8 cellular contexts compared by ENCODE assay signal in genomic region chr22:22357024-22357868, GRCh38.
DNase-seq lines count a peak whose midpoint lies in the region; ATAC-seq, FAIRE-seq and TF ChIP-seq lines count a peak whose summit lies in the region.

No MANE protein-coding gene starts in this region.

- POLR2A ChIA-PET in HEK293 (lab: Yijun Ruan, JAX) = no interaction called here

- H3K27ac ChIP-seq in HEK293 (ENCODE audit: extremely low read depth, low read depth, low read length) = no peak overlapping the region
- no peak overlapping the region for H3K27ac ChIP-seq in adrenal gland
- no peak overlapping the region for H3K27ac ChIP-seq in small intestine (ENCODE audit: low read depth in 1 of 2, low read length in 1 of 2)

- H3K36me3 ChIP-seq in HEK293 (ENCODE audit: control insufficient read depth in 2 of 2, insufficient read depth in 1 of 2, low read length in 2 of 2) (no peaks in the 10 kb centered on the region), adrenal gland (replicated peaks in 1 of 2) (no peaks in the 10 kb centered on the region), small intestine (ENCODE audit: control insufficient read depth in 2 of 2, insufficient read depth in 2 of 2, low read length in 2 of 2) (no peaks in the 10 kb centered on the region)

- no peak for FAIRE-seq in small intestine (lab: Jason Lieb, UNC)

- CTCF ChIA-PET in HEK293 (lab: Yijun Ruan, JAX) = interaction anchor here (0.5 to 2.7 kb wide), 34 partner anchors 8 to 922 kb away, joined by 3 to 17 read pairs (median 4); no protein-coding TSS in a partner anchor

- no peak for ATAC-seq in GM21526 (IDR thresholded peaks at IDR 0.05; ENCODE audit: low FRiP score, unreplicated experiment)

- peak; percentile 79 for TF ChIP-seq CTCF in HEK293 (tag by site-specific recombination; IDR thresholded peaks at IDR 0.05)
- peak; percentile 60 to 82 (median 72) for TF ChIP-seq CTCF in adrenal gland (IDR thresholded peaks at IDR 0.05)

- H3K4me3 ChIP-seq in HEK293 (ENCODE audit: low read depth, low read length) (peak overlapping the region; percentile 22), adrenal gland (no peak overlapping the region), small intestine (ENCODE audit: low read depth in 1 of 2, low read length in 2 of 2) (no peak overlapping the region)

- 0 to 20% (median 16%) methylated on average over 7 to 14 of the region's 14 CpGs for WGBS in adrenal gland, 4 donors
- WGBS in small intestine, 3 donors = 10 to 18% (median 12%) methylated on average over 11 to 14 of the region's 14 CpGs

- H3K4me1 ChIP-seq in HEK293 (ENCODE audit: control insufficient read depth, insufficient read depth, low read length) (no peaks in the 10 kb centered on the region), adrenal gland (replicated peaks in 1 of 2) (no peaks in the 10 kb centered on the region), small intestine (ENCODE audit: control insufficient read depth in 2 of 2, insufficient read depth in 1 of 2, low read depth in 1 of 2, low read length in 1 of 2) (no peaks in the 10 kb centered on the region)

- peak; percentile 66 for DNase-seq in EL
- DNase-seq in NCI-H1436 (lab: John Stamatoyannopoulos, UW) = peak; percentile 80
- DNase-seq in SW480 (ENCODE audit: low spot score) = peak; percentile 87
- peak; percentile 82 to 93 (median 85) for DNase-seq in adrenal gland
- peak; percentile 61 for DNase-seq in hepatic stellate cell (ENCODE audit: low spot score)
- peak; percentile 76 for DNase-seq in small intestine

- no peaks in the 10 kb centered on the region for H3K27me3 ChIP-seq in adrenal gland
- H3K27me3 ChIP-seq in small intestine (ENCODE audit: control insufficient read depth in 2 of 2, insufficient read depth in 2 of 2, low read length in 2 of 2) = no peaks in the 10 kb centered on the region

- TF ChIP-seq POLR2A in adrenal gland (IDR thresholded peaks at IDR 0.05) = no peak

- no peaks in the 10 kb centered on the region for H3K9me3 ChIP-seq in HEK293 (ENCODE audit: control insufficient read depth, insufficient read depth, low read depth, low read length)
- H3K9me3 ChIP-seq in adrenal gland (replicated peaks in 1 of 3) = no peaks in the 10 kb centered on the region
- H3K9me3 ChIP-seq in small intestine (ENCODE audit: control insufficient read depth, low read depth) = no peaks in the 10 kb centered on the region

- intact Hi-C loops in adrenal gland (cut with DNase I) = no loop called here

TF ChIP-seq in HEK293, 187 proteins besides CTCF, POLR2A, EP300 and RAD21 (continues in another document):
- 0 out of 2 replicates have a peak, but pooled peaks have one; percentile 17 for TF ChIP-seq SP7 (tag by site-specific recombination; IDR thresholded peaks at IDR 0.05)
- no peak for TF ChIP-seq SP2 (tag by site-specific recombination; IDR thresholded peaks at IDR 0.05)
- TF ChIP-seq ZFHX2 (tag by site-specific recombination; conservative IDR thresholded peaks at IDR 0.05) = peak; percentile 23; the same call in 1 of the 2 replicates
- TF ChIP-seq ZNF221 (tag by site-specific recombination; IDR thresholded peaks at IDR 0.05; ENCODE audit: borderline replicate concordance) = no peak
- peak; percentile 21; the same call in 1 of the 2 replicates for TF ChIP-seq GLIS1 (tag by site-specific recombination; IDR thresholded peaks at IDR 0.05)
- TF ChIP-seq SP3 (tag by site-specific recombination; IDR thresholded peaks at IDR 0.05) = 0 out of 2 replicates have a peak, but pooled peaks have one; percentile 34
- TF ChIP-seq KLF8 (tag by site-specific recombination; IDR thresholded peaks at IDR 0.05) = no peak
- TF ChIP-seq PATZ1 (tag by site-specific recombination; IDR thresholded peaks at IDR 0.05) = peak; percentile 45; the same call in 1 of the 2 replicates
- TF ChIP-seq ZBTB6 (tag by site-specific recombination; IDR thresholded peaks at IDR 0.05) = no peak
- TF ChIP-seq ZSCAN30 (tag by site-specific recombination; IDR thresholded peaks at IDR 0.05) = no peak
- TF ChIP-seq EGR2 (tag by site-specific recombination; IDR thresholded peaks at IDR 0.05; ENCODE audit: low read depth) = 0 out of 2 replicates have a peak, but pooled peaks have one; percentile 14
- TF ChIP-seq ZNF146 (tag by site-specific recombination; IDR thresholded peaks at IDR 0.05) = no peak
- TF ChIP-seq ZNF654 (tag by site-specific recombination; IDR thresholded peaks at IDR 0.05; ENCODE audit: low read depth) = peak; percentile 93
- no peak for TF ChIP-seq ZNF658 (tag by site-specific recombination; IDR thresholded peaks at IDR 0.05)
- no peak for TF ChIP-seq ZNF175 (tag by site-specific recombination; IDR thresholded peaks at IDR 0.05)
- peak; percentile 59; the same call in 1 of the 2 replicates for TF ChIP-seq ZBTB17 (tag by site-specific recombination; IDR thresholded peaks at IDR 0.05)
- no peak for TF ChIP-seq YY1 (tag by site-specific recombination; IDR thresholded peaks at IDR 0.05)
- TF ChIP-seq KLF1 (tag by site-specific recombination; IDR thresholded peaks at IDR 0.05) = peak; percentile 43; the same call in 1 of the 2 replicates
- 0 out of 2 replicates have a peak, but pooled peaks have one; percentile 38 for TF ChIP-seq KLF16 (tag by site-specific recombination; IDR thresholded peaks at IDR 0.05)
- TF ChIP-seq ZXDB (tag by site-specific recombination; IDR thresholded peaks at IDR 0.05) = no peak
- TF ChIP-seq AEBP2 (tag by site-specific recombination; IDR thresholded peaks at IDR 0.05; ENCODE audit: borderline replicate concordance) = no peak
- TF ChIP-seq ZNF830 (tag by site-specific recombination; IDR thresholded peaks at IDR 0.05; ENCODE audit: low read depth) = no peak
- TF ChIP-seq TSHZ1 (tag by site-specific recombination; IDR thresholded peaks at IDR 0.05; ENCODE audit: borderline replicate concordance) = no peak
- TF ChIP-seq ZNF433 (tag by site-specific recombination; IDR thresholded peaks at IDR 0.05; ENCODE audit: low read depth) = no peak
- TF ChIP-seq ZNF223 (tag by site-specific recombination; IDR thresholded peaks at IDR 0.05) = no peak
